ENCODE assay signal across 8 cellular contexts in genomic region chr9:37410969-37411785, GRCh38. TPM values are rescaled to one million over a fixed set of nuclear protein-coding genes. Genes with fewer than 3 reads are reported as not detected.
DNase-seq lines count a peak whose midpoint lies in the region; ATAC-seq and TF ChIP-seq lines count a peak whose summit lies in the region.

No MANE protein-coding gene starts in this region.

- H3K4me3 ChIP-seq in NB4 (ENCODE audit: low read depth, low read length) (no peak overlapping the region), fibroblast of villous mesenchyme (ENCODE audit: low read depth, low read length) (no peak overlapping the region)

- no peaks in the 10 kb centered on the region for H3K9me3 Mint-ChIP-seq in CD4-positive, alpha-beta T cell

- TF ChIP-seq CTCF in GM20000 (IDR thresholded peaks at IDR 0.05; ENCODE audit: extremely low read depth, missing control alignments) = peak; percentile 61
- TF ChIP-seq CTCF in NB4 (IDR thresholded peaks at IDR 0.05; ENCODE audit: low read depth, low read length) = peak; percentile 15
- peak; percentile 46 for TF ChIP-seq CTCF in fibroblast of villous mesenchyme (IDR thresholded peaks at IDR 0.05; ENCODE audit: insufficient read depth, low read depth, low read length)
- no peak for TF ChIP-seq CTCF in CD4-positive, alpha-beta T cell (IDR thresholded peaks at IDR 0.05)

- no peaks in the 10 kb centered on the region for H3K27me3 ChIP-seq in CD4-positive, alpha-beta T cell (ENCODE audit: control insufficient read depth, insufficient read depth, low read length)

- no peak overlapping the region for H3K4me3 Mint-ChIP-seq in CD4-positive, alpha-beta T cell

- CTCF ChIA-PET in CD4-positive, alpha-beta T cell (lab: Charles Lee) = no interaction called here

- intact Hi-C loops in CD4-positive, alpha-beta T cell (cut with DNase I, micrococcal nuclease) = loop anchor here in 1 of 2 experiments (5.0 kb wide), 1 partner anchor 186 kb away; no protein-coding TSS in a partner anchor

- no peaks in the 10 kb centered on the region for H3K36me3 Mint-ChIP-seq in CD4-positive, alpha-beta T cell (ENCODE audit: low read depth)

- no peaks in the 10 kb centered on the region for H3K27me3 Mint-ChIP-seq in CD4-positive, alpha-beta T cell

- peak; percentile 55 for DNase-seq in GM03348 (ENCODE audit: low spot score)
- DNase-seq in GM20000 (ENCODE audit: low spot score) = peak; percentile 54
- no peak for DNase-seq in NB4 (ENCODE audit: low read depth)
- DNase-seq in fibroblast of villous mesenchyme (ENCODE audit: low read depth) = peak; percentile 12
- no peak for DNase-seq in hippocampal formation (lab: John Stamatoyannopoulos, UW)
- no peak for DNase-seq in CD4-positive, alpha-beta T cell
- DNase-seq in DMS79 treated with DMSO at 0.1 percent for 48 hours (lab: John Stamatoyannopoulos, UW) = no peak

- no peak for ATAC-seq in HG03442 (IDR thresholded peaks at IDR 0.05; ENCODE audit: unreplicated experiment)
- no peak for ATAC-seq in CD4-positive, alpha-beta T cell (ENCODE audit: poor library complexity)

- H3K9me3 ChIP-seq in CD4-positive, alpha-beta T cell (ENCODE audit: control insufficient read depth, low read length) = no peaks in the 10 kb centered on the region

- H3K27ac ChIP-seq in CD4-positive, alpha-beta T cell (ENCODE audit: low read depth, low read length) = no peak overlapping the region

- POLR2A ChIA-PET in CD4-positive, alpha-beta T cell (lab: Charles Lee) = interaction anchor here (1.1 kb wide), 1 partner anchor 11 kb away, joined by 3 read pairs; the partner anchor contains the start of gene GRHPR

- no peak overlapping the region for H3K27ac Mint-ChIP-seq in CD4-positive, alpha-beta T cell

- H3K4me1 Mint-ChIP-seq in CD4-positive, alpha-beta T cell (ENCODE audit: low read depth) = peaks cover 13% of the 10 kb centered on the region

- no peak for TF ChIP-seq POLR2A in NB4 (IDR thresholded peaks at IDR 0.05; ENCODE audit: extremely low read depth, insufficient read length)

RNA-seq across cellular contexts. Expression of gene GRHPR, which starts 11.3 kb away (rescaled TPM):
- 142 and 154 TPM in 2 replicates for total RNA-seq in fibroblast of villous mesenchyme
- 10 to 100 TPM; 29.0 to 29.6 TPM for total RNA-seq in CD4-positive, alpha-beta T cell

RNA-seq across cellular contexts. Expression of gene ZBTB5, which starts 54.1 kb away (rescaled TPM):
- 9.7 and 12.5 TPM in 2 replicates for total RNA-seq in fibroblast of villous mesenchyme
- 10 to 100 TPM; 21.3 to 22.0 TPM for total RNA-seq in CD4-positive, alpha-beta T cell

Comparison
In these comparisons a context has a peak if more than half of its experiments do, and no peak if none do; other contexts are left out.
1. DNase-seq: peak in GM03348 (single experiment), GM20000 (single experiment) and fibroblast of villous mesenchyme (single experiment); none in NB4 (single experiment), hippocampal formation (0 of 2), CD4-positive, alpha-beta T cell (0 of 10) and DMS79 treated with DMSO at 0.1 percent for 48 hours (single experiment).